Comparison of ENCODE assay signal across 8 cellular contexts in the genomic region with DNA sequence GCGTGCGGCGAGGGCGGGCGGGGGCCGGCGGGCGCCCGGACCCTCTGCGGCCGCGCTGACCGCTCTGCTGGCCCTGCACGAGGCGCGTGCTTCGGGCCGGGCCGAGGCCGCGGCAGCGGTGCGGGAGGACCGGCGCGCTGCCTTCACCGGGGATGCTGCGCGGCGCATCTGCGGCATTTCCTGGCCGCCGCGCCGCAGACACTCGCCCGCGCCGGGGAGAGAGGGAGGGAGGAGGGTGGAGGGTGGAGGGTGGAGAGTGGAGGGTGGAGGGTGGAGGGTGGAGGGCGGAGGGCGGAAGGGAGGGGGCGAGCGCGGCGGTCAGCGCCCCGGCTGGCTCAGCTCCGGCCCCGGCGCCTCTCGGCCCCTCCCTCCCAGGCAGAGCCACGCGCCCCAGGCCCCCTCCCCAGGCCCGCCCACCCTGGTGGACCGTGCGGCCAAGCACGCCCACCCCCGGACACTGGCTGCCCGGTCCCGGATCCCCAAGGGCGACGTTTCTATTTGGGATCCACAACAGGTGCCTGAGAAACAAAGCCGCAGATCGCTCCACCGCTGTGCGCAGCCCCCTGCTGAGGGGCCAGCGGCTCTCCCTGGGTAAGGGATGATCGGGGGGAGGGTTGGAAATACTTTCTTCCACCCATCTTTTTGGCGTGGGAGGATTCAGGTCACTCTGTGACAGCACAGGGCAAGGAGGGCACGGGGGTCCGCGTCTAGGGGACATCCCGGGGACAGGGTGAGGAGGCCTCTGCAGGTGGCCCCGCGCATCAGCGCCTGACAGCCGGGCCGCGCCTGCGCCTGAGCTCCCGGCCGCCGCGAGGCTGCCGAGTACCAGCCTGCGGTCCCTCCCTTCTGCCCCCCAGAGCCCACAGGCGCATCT.
A peak's percentile ranks its signal among the peaks of the same experiment; 100 is the strongest.
DNase-seq lines count a peak whose midpoint lies in the region; ATAC-seq and TF ChIP-seq lines count a peak whose summit lies in the region.

No MANE protein-coding gene starts in this region.

- H4K20me1 ChIP-seq in PC-3 (ENCODE audit: low read length), result no peaks in the 10 kb centered on the region
- peaks cover 94% of the 10 kb centered on the region for H4K20me1 ChIP-seq in neural progenitor cell (ENCODE audit: low read depth)

- no peaks in the 10 kb centered on the region for H3K27me3 ChIP-seq in PC-3 (ENCODE audit: low read length)
- no peaks in the 10 kb centered on the region for H3K27me3 ChIP-seq in foreskin keratinocyte
- H3K27me3 ChIP-seq in neural progenitor cell, result no peaks in the 10 kb centered on the region
- no peaks in the 10 kb centered on the region for H3K27me3 ChIP-seq in tibial artery

- H3K36me3 ChIP-seq in PC-3 (ENCODE audit: low read depth, low read length), result no peaks in the 10 kb centered on the region
- no peaks in the 10 kb centered on the region for H3K36me3 ChIP-seq in neural progenitor cell
- no peaks in the 10 kb centered on the region for H3K36me3 ChIP-seq in tibial artery

- no peaks in the 10 kb centered on the region for H3K9me2 ChIP-seq in PC-3 (replicated peaks; ENCODE audit: low read length)

- H3K4me2 ChIP-seq in PC-3 (ENCODE audit: low read length) (peak overlapping the region; percentile 93), neural progenitor cell (peak overlapping the region; percentile 98)

- H2AFZ ChIP-seq in PC-3 (ENCODE audit: low read length) (peak overlapping the region; percentile 92), neural progenitor cell (replicated peaks) (no peak overlapping the region)

- H3K27me3 Mint-ChIP-seq in neural progenitor cell (ENCODE audit: insufficient read depth, low read depth), result peaks cover 3% of the 10 kb centered on the region

- DNase-seq in DMS53 (lab: John Stamatoyannopoulos, UW) (peak; percentile 94), HUDEP-2 (lab: John Stamatoyannopoulos, UW; ENCODE audit: unreplicated experiment in 76 of 76) (peak in 67 of 76 experiments; percentile 14 to 77 (median 54)), PC-3 (peak; percentile 89), foreskin keratinocyte (peak in 1 of 2 donors; percentile 79), neural progenitor cell (ENCODE audit: low spot score) (peak; percentile 94), tibial artery (peak; percentile 76 to 89)
- peak; percentile 47 for DNase-seq in activated effector memory CD4-positive, alpha-beta T cell treated with Interleukin-2 at 50 U/mL for 16 hours

- H3K9ac ChIP-seq in PC-3 (ENCODE audit: low read length), result peak overlapping the region; percentile 84
- H3K9ac ChIP-seq in neural progenitor cell, result no peak overlapping the region

- BruUV-seq in PC-3 (replicated peaks; lab: Mats Ljungman, UMichigan), result no TSS peak

- H3K4me1 ChIP-seq in PC-3 (ENCODE audit: insufficient read depth, low read length), result peaks cover 36% of the 10 kb centered on the region
- H3K4me1 ChIP-seq in foreskin keratinocyte, result peaks cover 25% of the 10 kb centered on the region
- H3K4me1 ChIP-seq in neural progenitor cell, result peaks cover 51% of the 10 kb centered on the region
- peaks cover 0 to 40% (median 4%) of the 10 kb centered on the region in 4 donors for H3K4me1 ChIP-seq in tibial artery

- POLR2A ChIA-PET in PC-3 (lab: Charles Lee; ENCODE audit: unreplicated experiment), result interaction anchor here (0.6 to 1.0 kb wide), 3 partner anchors 76 to 131 kb away, joined by 3 to 4 read pairs (median 4); no protein-coding TSS in a partner anchor

- no peak overlapping the region for H3K27ac Mint-ChIP-seq in neural progenitor cell

- peaks cover 49% of the 10 kb centered on the region for H3K4me1 Mint-ChIP-seq in neural progenitor cell

- TF ChIP-seq CTCF in PC-3 (conservative IDR thresholded peaks at IDR 0.05; ENCODE audit: low read depth, low read length), result peak; percentile 78
- peak; percentile 89 for TF ChIP-seq CTCF in foreskin keratinocyte (conservative IDR thresholded peaks at IDR 0.05)
- TF ChIP-seq CTCF in neural progenitor cell (IDR thresholded peaks at IDR 0.05), result peak; percentile 66
- TF ChIP-seq CTCF in tibial artery (IDR thresholded peaks at IDR 0.05), result peak; percentile 68 to 70

- peak overlapping the region; percentile 97 for H3K4me3 ChIP-seq in PC-3 (ENCODE audit: low read length)
- peak overlapping the region; percentile 96 for H3K4me3 ChIP-seq in neural progenitor cell
- peak overlapping the region; percentile 77 to 86 for H3K4me3 ChIP-seq in tibial artery

- H3K9me3 ChIP-seq in PC-3 (ENCODE audit: low read length) (no peaks in the 10 kb centered on the region), neural progenitor cell (ENCODE audit: low read depth) (no peaks in the 10 kb centered on the region), tibial artery (no peaks in the 10 kb centered on the region)

- H3K79me2 ChIP-seq in PC-3 (ENCODE audit: low read length) (peaks cover 45% of the 10 kb centered on the region), neural progenitor cell (ENCODE audit: low read depth) (peaks cover 91% of the 10 kb centered on the region)

- peak overlapping the region; percentile 86 for H3K4me3 Mint-ChIP-seq in neural progenitor cell

- H3K27ac ChIP-seq in PC-3 (ENCODE audit: low read length) (peak overlapping the region; percentile 68), foreskin keratinocyte (no peak overlapping the region), neural progenitor cell (peak overlapping the region; percentile 87), tibial artery (peak overlapping the region; percentile 89 to 94)

- CTCF ChIA-PET in PC-3 (lab: Charles Lee), result interaction anchor here (0.5 to 1.5 kb wide), 9 partner anchors 8 to 206 kb away, joined by 3 to 7 read pairs (median 4); no protein-coding TSS in a partner anchor

- H3K9me3 Mint-ChIP-seq in neural progenitor cell, result no peaks in the 10 kb centered on the region

- peak; percentile 69 for ATAC-seq in GM21390 (IDR thresholded peaks at IDR 0.05; ENCODE audit: unreplicated experiment)
- peak; percentile 80 for ATAC-seq in PC-3
- peak; percentile 89 for ATAC-seq in foreskin keratinocyte

- peaks cover 6% of the 10 kb centered on the region for H3K36me3 Mint-ChIP-seq in neural progenitor cell

- H3F3A ChIP-seq in PC-3 (ENCODE audit: low read length, unreplicated experiment) (no peaks in the 10 kb centered on the region), neural progenitor cell (ENCODE audit: low read depth) (peaks cover 34% of the 10 kb centered on the region)

- intact Hi-C loops in PC-3 (cut with micrococcal nuclease) (loop anchor here (5.0 kb wide), 1 partner anchor 36 kb away; no protein-coding TSS in a partner anchor), tibial artery (cut with DNase I; ENCODE audit: low total_unique reads) (loop anchor here (10.0 kb wide), 1 partner anchor 79 kb away; no protein-coding TSS in a partner anchor)
